ENCODE assay signal across 20 cellular contexts in genomic region chr7:117411539-117411938, GRCh38. TPM values are rescaled to one million over a fixed set of nuclear protein-coding genes. Genes with fewer than 3 reads are reported as not detected.
A peak's percentile ranks its signal among the peaks of the same experiment; 100 is the strongest.
DNase-seq lines count a peak whose midpoint lies in the region; ATAC-seq, FAIRE-seq and TF ChIP-seq lines count a peak whose summit lies in the region.
"Had no signal": no experiment of that assay in that cellular context is flagged by ENCODE, and none has a peak within 500 bp of the region (broad histone marks: within the 10 kb centered on the region; RNA-seq: fewer than 3 reads in every experiment).

No MANE protein-coding gene starts in this region.

- in situ Hi-C loops in GM12878 (cut with MboI), result no loop called here

- no peak overlapping the region for H3K27ac ChIP-seq in GM12878 (ENCODE audit: control insufficient read depth, insufficient read depth)
- H3K27ac ChIP-seq: C4-2B had no signal

- no peak for TF ChIP-seq RAD21 in GM12878 (IDR thresholded peaks at IDR 0.05; ENCODE audit: insufficient read depth, low read depth, low read length)

- H4K20me1 ChIP-seq in GM12878 (ENCODE audit: control insufficient read depth, insufficient read depth), result no peaks in the 10 kb centered on the region

- no peak for DNase-seq in GM12878 (ENCODE audit: low read depth, low spot score)
- no peak for DNase-seq in DMS53 (lab: John Stamatoyannopoulos, UW)
- no peak for DNase-seq in NCI-H2171 treated with DMSO at 0.1 percent for 48 hours (lab: John Stamatoyannopoulos, UW)
- DNase-seq in NCI-H1092 (lab: John Stamatoyannopoulos, UW), result no peak
- no peak for DNase-seq in NCI-H69 (lab: John Stamatoyannopoulos, UW)
- DNase-seq: DMS79, KBM-7, MV-4-11, NCI-H1417, NCI-H187, NCI-H226, NCI-H524 had no signal

- CTCF ChIA-PET in GM12878 (lab: Yijun Ruan, JAX), result interaction anchor here (0.7 to 2.8 kb wide), 9 partner anchors 10 to 742 kb away, joined by 3 to 25 read pairs (median 4); partner anchors contain the start of gene CFTR

- no peak overlapping the region for H2AFZ ChIP-seq in GM12878 (ENCODE audit: control insufficient read depth, low read depth, low read length)

- FAIRE-seq in GM12878 (lab: Jason Lieb, UNC), result peak; percentile 70
- FAIRE-seq: D721Med, H54, HepG2 had no signal

- no peaks in the 10 kb centered on the region for H3K79me2 ChIP-seq in GM12878 (ENCODE audit: control insufficient read depth, insufficient read depth, low read length)

- peak in 1 of 2 experiments; percentile 67; a peak in 1 of 4 replicates for TF ChIP-seq EP300 in GM12878 (IDR thresholded peaks at IDR 0.05; ENCODE audit: borderline replicate concordance in 1 of 2, control insufficient read depth in 1 of 2, low read depth in 2 of 2, low read length in 2 of 2)

- H3K4me1 ChIP-seq in GM12878 (ENCODE audit: control insufficient read depth, insufficient read depth, low read length), result no peaks in the 10 kb centered on the region

- no peak overlapping the region for H3K4me3 ChIP-seq in GM12878

- SMC1A ChIA-PET in GM12878 (lab: Charles Lee; ENCODE audit: uncharacterized antibody, unreplicated experiment), result interaction anchor here (0.6 to 2.8 kb wide), 15 partner anchors 9 to 342 kb away, joined by 3 to 23 read pairs (median 4); no protein-coding TSS in a partner anchor

- no peaks in the 10 kb centered on the region for H3K36me3 ChIP-seq in GM12878 (ENCODE audit: control insufficient read depth in 2 of 2, insufficient read depth in 2 of 2, low read length in 1 of 2)

- H3K27me3 ChIP-seq in GM12878 (replicated peaks in 1 of 2; ENCODE audit: control insufficient read depth in 2 of 2, insufficient read depth in 2 of 2, low read length in 1 of 2), result no peaks in the 10 kb centered on the region

- intact Hi-C loops in GM12878 (cut with micrococcal nuclease; ENCODE audit: unreplicated experiment), result no loop called here

- no peak overlapping the region for H3K4me2 ChIP-seq in GM12878 (ENCODE audit: control insufficient read depth, insufficient read depth)

- BruUV-seq in GM12878 (replicated peaks; lab: Mats Ljungman, UMichigan), result no TSS peak

- no peak overlapping the region for H3K9ac ChIP-seq in GM12878 (ENCODE audit: control insufficient read depth, insufficient read depth, low read length)

- WGBS in GM12878 (ENCODE audit: insufficient coverage, insufficient replicate concordance, low lambda C conversion rate, missing lambda C conversion rate), result 53% methylated on average over 3 of the region's 3 CpGs

- POLR2A ChIA-PET in GM12878 (lab: Charles Lee), result interaction anchor here (0.6 to 1.0 kb wide), 2 partner anchors 11 to 453 kb away, joined by 3 to 4 read pairs; no protein-coding TSS in a partner anchor

- no peak for TF ChIP-seq POLR2A in GM12878 (IDR thresholded peaks at IDR 0.05; ENCODE audit: low read depth, low read length)

- RAD21 ChIA-PET in GM12878 (lab: Charles Lee; ENCODE audit: unreplicated experiment), result interaction anchor here (0.6 to 2.8 kb wide), 12 partner anchors 9 to 457 kb away, joined by 3 to 13 read pairs (median 4); no protein-coding TSS in a partner anchor

- TF ChIP-seq CTCF in GM12878 (IDR thresholded peaks at IDR 0.05 in 2 of 3, conservative IDR thresholded peaks at IDR 0.05 in 1 of 3; ENCODE audit: control insufficient read depth in 2 of 3, extremely low read depth in 1 of 3, insufficient read depth in 1 of 3, low read depth in 3 of 3, low read length in 3 of 3), result no peak

- peak; percentile 87 for ATAC-seq in GM18868 (IDR thresholded peaks at IDR 0.05; ENCODE audit: unreplicated experiment)
- ATAC-seq in HG02885 (IDR thresholded peaks at IDR 0.05; ENCODE audit: poor library complexity, unreplicated experiment), result peak; percentile 54
- ATAC-seq in HG03378 (IDR thresholded peaks at IDR 0.05; ENCODE audit: unreplicated experiment), result peak; percentile 47
- peak; percentile 93 for ATAC-seq in GM12878
- ATAC-seq: HepG2 had no signal

- no peaks in the 10 kb centered on the region for H3K9me3 ChIP-seq in GM12878 (replicated peaks; ENCODE audit: control insufficient read depth, insufficient read depth, low read length)

TF ChIP-seq in GM12878, 131 proteins besides CTCF, POLR2A, EP300 and RAD21 (continues in another document):
- TF ChIP-seq NR2C1 (IDR thresholded peaks at IDR 0.05), result no peak
- TF ChIP-seq SMC3 (IDR thresholded peaks at IDR 0.05; ENCODE audit: borderline replicate concordance, low read length), result no peak
- TF ChIP-seq TCF12 (IDR thresholded peaks at IDR 0.05; ENCODE audit: low read depth, low read length), result no peak
- no peak for TF ChIP-seq BCLAF1 (IDR thresholded peaks at IDR 0.05)
- TF ChIP-seq TCF7 (IDR thresholded peaks at IDR 0.05; ENCODE audit: borderline replicate concordance), result no peak
- TF ChIP-seq FOXK2 (IDR thresholded peaks at IDR 0.05), result no peak
- TF ChIP-seq EGR1 (IDR thresholded peaks at IDR 0.05; ENCODE audit: borderline replicate concordance in 1 of 2, low read depth in 2 of 2, low read length in 2 of 2), result no peak
- TF ChIP-seq MEF2A (IDR thresholded peaks at IDR 0.05; ENCODE audit: insufficient read depth, low read depth, low read length), result peak; percentile 61; the same call in 1 of the 2 replicates
- no peak for TF ChIP-seq ZZZ3 (IDR thresholded peaks at IDR 0.05; ENCODE audit: control insufficient read depth, insufficient read length, low read depth)
- TF ChIP-seq RUNX3 (IDR thresholded peaks at IDR 0.05; ENCODE audit: low read length), result peak; percentile 9; the same call in 1 of the 2 replicates
- peak; percentile 50; the same call in 1 of the 2 replicates for TF ChIP-seq ATF7 (IDR thresholded peaks at IDR 0.05; ENCODE audit: low read depth)
- no peak for TF ChIP-seq RBBP5 (conservative IDR thresholded peaks at IDR 0.05)
- no peak for TF ChIP-seq HDAC2 (IDR thresholded peaks at IDR 0.05)
- no peak for TF ChIP-seq RFX5 (IDR thresholded peaks at IDR 0.05; ENCODE audit: low read depth, low read length)
- peak; percentile 64 for TF ChIP-seq MTA2 (IDR thresholded peaks at IDR 0.05; ENCODE audit: low read depth)
- no peak for TF ChIP-seq CBX3 (IDR thresholded peaks at IDR 0.05; ENCODE audit: borderline replicate concordance, low read depth)
- no peak for TF ChIP-seq POLR2AphosphoS2 (IDR thresholded peaks at IDR 0.05; ENCODE audit: low read depth, low read length)
- no peak for TF ChIP-seq BACH1 (IDR thresholded peaks at IDR 0.05; ENCODE audit: borderline replicate concordance)
- no peak for TF ChIP-seq SMAD1 (IDR thresholded peaks at IDR 0.05; ENCODE audit: low read depth, partially characterized antibody)
- TF ChIP-seq, protein P1, sequence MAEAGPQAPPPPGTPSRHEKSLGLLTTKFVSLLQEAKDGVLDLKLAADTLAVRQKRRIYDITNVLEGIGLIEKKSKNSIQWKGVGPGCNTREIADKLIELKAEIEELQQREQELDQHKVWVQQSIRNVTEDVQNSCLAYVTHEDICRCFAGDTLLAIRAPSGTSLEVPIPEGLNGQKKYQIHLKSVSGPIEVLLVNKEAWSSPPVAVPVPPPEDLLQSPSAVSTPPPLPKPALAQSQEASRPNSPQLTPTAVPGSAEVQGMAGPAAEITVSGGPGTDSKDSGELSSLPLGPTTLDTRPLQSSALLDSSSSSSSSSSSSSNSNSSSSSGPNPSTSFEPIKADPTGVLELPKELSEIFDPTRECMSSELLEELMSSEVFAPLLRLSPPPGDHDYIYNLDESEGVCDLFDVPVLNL (IDR thresholded peaks at IDR 0.05; ENCODE audit: low read depth, low read length), result no peak

RNA-seq across cellular contexts. Expression of gene ASZ1, which starts 15.8 kb away (rescaled TPM):
- total RNA-seq in GM12878 (2013; cell fraction: nucleolus; rRNA removed), result not detected in 2 replicates
- total RNA-seq in GM12878 (2014; rRNA removed), result 0.06 TPM in 1 of 2 replicates, not detected in the other
- not detected in 2 replicates for total RNA-seq in GM12878 (2014; rRNA removed; fragmentation: Illumina TruSeq; extraction: Trizol)
- total RNA-seq in GM12878 (2021), result 0.11 TPM in 1 of 2 replicates, not detected in the other
- not detected for polyA plus RNA-seq in GM12878 (2011; ENCODE audit: low read depth)
- not detected in 2 replicates for polyA plus RNA-seq in GM12878 (2011; rRNA removed)
- not detected in 2 replicates for polyA plus RNA-seq in GM12878 (2011; cell fraction: cytosol; rRNA removed)
- polyA plus RNA-seq in GM12878 (2011; cell fraction: nucleus; rRNA removed), result not detected in 2 replicates
- not detected in 2 replicates for polyA plus RNA-seq in GM12878 (2012)
- polyA plus RNA-seq in GM12878 (2014; fragmentation: Illumina TruSeq; extraction: Trizol), result 0.04 TPM in 1 of 2 replicates, not detected in the other
- under 1 TPM; 0.08 to 0.09 TPM for polyA plus RNA-seq in GM12878 (2014; fragmentation: Nextera tagmentation; extraction: Ambion mirVana)
- 0.04 TPM in 1 of 2 replicates, not detected in the other for polyA plus RNA-seq in GM12878 (2014; rRNA removed)
- not detected for polyA plus RNA-seq in GM12878 (2016; fragmentation: Nextera tagmentation; extraction: Ambion mirVana)
- not detected in 2 replicates for polyA minus RNA-seq in GM12878 (2011; rRNA and poly(A)+ RNA removed)
- not detected in 2 replicates for polyA minus RNA-seq in GM12878 (2011; cell fraction: cytosol; rRNA and poly(A)+ RNA removed)
- polyA minus RNA-seq in GM12878 (2011; cell fraction: nucleus; rRNA and poly(A)+ RNA removed), result not detected in 2 replicates
- total RNA-seq: A673, HepG2 had no signal
- polyA plus RNA-seq: HepG2 had no signal
